ENCODE assay signal across 8 cellular contexts in genomic region chr10:102231357-102232318, GRCh38. TPM values are rescaled to one million over a fixed set of nuclear protein-coding genes. Genes with fewer than 3 reads are reported as not detected.
DNase-seq lines count a peak whose midpoint lies in the region; ATAC-seq and TF ChIP-seq lines count a peak whose summit lies in the region.

No MANE protein-coding gene starts in this region.

- peak overlapping the region; percentile 56 for H3K4me3 ChIP-seq in NT2/D1 (ENCODE audit: insufficient read length, low read depth)
- peak overlapping the region; percentile 6 to 42 for H3K4me3 ChIP-seq in foreskin fibroblast (ENCODE audit: low read depth in 1 of 2, low read length in 2 of 2)
- H3K4me3 ChIP-seq in psoas muscle, result peak overlapping the region; percentile 60

- H3K9ac ChIP-seq in NT2/D1 (ENCODE audit: insufficient read length, low read depth), result peak overlapping the region; percentile 85

- ATAC-seq in psoas muscle (peak; percentile 28 to 56 (median 32)), GM18505 (IDR thresholded peaks at IDR 0.05; ENCODE audit: unreplicated experiment) (no peak)

- peaks cover 11% of the 10 kb centered on the region for H3K4me1 ChIP-seq in NT2/D1 (ENCODE audit: insufficient read depth, insufficient read length)
- H3K4me1 ChIP-seq in psoas muscle, result peaks cover 25% of the 10 kb centered on the region

- peak; percentile 2 to 8 for DNase-seq in NCI-H2081 (lab: John Stamatoyannopoulos, UW)
- DNase-seq in NCI-H2081 treated with DMSO at 0.1 percent for 48 hours (lab: John Stamatoyannopoulos, UW), result no peak
- no peak for DNase-seq in NT2/D1 (ENCODE audit: low read depth, low spot score)
- peak; percentile 47 for DNase-seq in activated T-helper 1 cell treated with Interleukin-2 at 50 U/mL for 16 hours (ENCODE audit: low read depth)
- DNase-seq in foreskin fibroblast, result peak; percentile 20 to 64
- DNase-seq in psoas muscle, result peak; percentile 53 to 68
- DNase-seq in pons (ENCODE audit: low spot score), result no peak

- peaks cover 3% of the 10 kb centered on the region; the same call in 1 of the 2 replicates for H3K9me3 ChIP-seq in NT2/D1 (ENCODE audit: insufficient read depth, low read length)
- no peaks in the 10 kb centered on the region for H3K9me3 ChIP-seq in psoas muscle

- no peak for TF ChIP-seq POLR2A in GM18505 (IDR thresholded peaks at IDR 0.05; ENCODE audit: borderline replicate concordance, extremely low read depth, insufficient read depth, insufficient read length)

- peak; percentile 72 for TF ChIP-seq CTCF in foreskin fibroblast (IDR thresholded peaks at IDR 0.05; ENCODE audit: low read depth, low read length)
- TF ChIP-seq CTCF in psoas muscle (IDR thresholded peaks at IDR 0.05), result peak; percentile 41

- H3K27ac ChIP-seq in psoas muscle, result peak overlapping the region; percentile 5

- 56 to 65% (median 61%) methylated on average over 75 to 76 of the region's 76 CpGs for WGBS in psoas muscle, 3 donors

- H3K27me3 ChIP-seq in NT2/D1 (ENCODE audit: insufficient read depth, insufficient read length), result peaks cover 45% of the 10 kb centered on the region
- peaks cover 0 to 7% (median 0%) of the 10 kb centered on the region in 3 donors for H3K27me3 ChIP-seq in psoas muscle (ENCODE audit: insufficient read depth in 3 of 3, low read length in 2 of 3)

- intact Hi-C loops in psoas muscle (cut with DNase I), result no loop called here

- H3K36me3 ChIP-seq in NT2/D1 (ENCODE audit: insufficient read depth, insufficient read length, low read length), result no peaks in the 10 kb centered on the region
- no peaks in the 10 kb centered on the region for H3K36me3 ChIP-seq in psoas muscle (ENCODE audit: insufficient read depth in 1 of 2, low read depth in 1 of 2)

RNA-seq across cellular contexts. Expression of gene ELOVL3, which starts 5.5 kb away (rescaled TPM):
- under 1 TPM in 3 of 4 donors, not detected in 1; 0.25 to 0.54 (median 0.26) TPM for total RNA-seq in psoas muscle
- polyA plus RNA-seq in psoas muscle, result under 1 TPM; 0.17 to 0.32 (median 0.26) TPM

RNA-seq across cellular contexts. Expression of gene PITX3, which starts 9.7 kb away (rescaled TPM):
- 1 to 10 TPM; 6.9 to 9.7 (median 8.8) TPM for total RNA-seq in psoas muscle
- polyA plus RNA-seq in psoas muscle, result 1 to 10 TPM; 2.0 to 7.6 (median 4.5) TPM

RNA-seq across cellular contexts. Expression of gene GBF1, which starts 13.7 kb away (rescaled TPM):
- total RNA-seq in psoas muscle, result 10 to 100 TPM; 40.8 to 47.1 (median 44.2) TPM
- 10 to 100 TPM; 14.1 to 32.0 (median 15.8) TPM for polyA plus RNA-seq in psoas muscle

Comparison
In these comparisons a context has a peak if more than half of its experiments do, and no peak if none do; other contexts are left out.
1. DNase-seq: peak in NCI-H2081 (2 of 2), activated T-helper 1 cell treated with Interleukin-2 at 50 U/mL for 16 hours (single experiment), foreskin fibroblast (2 of 2) and psoas muscle (2 of 2); none in NCI-H2081 treated with DMSO at 0.1 percent for 48 hours (single experiment), NT2/D1 (single experiment) and pons (single experiment).
2. Peak in every context shown above with its lines, with median percentiles within 50 percentile points of each other: H3K4me3 ChIP-seq.